In the genomic region with DNA sequence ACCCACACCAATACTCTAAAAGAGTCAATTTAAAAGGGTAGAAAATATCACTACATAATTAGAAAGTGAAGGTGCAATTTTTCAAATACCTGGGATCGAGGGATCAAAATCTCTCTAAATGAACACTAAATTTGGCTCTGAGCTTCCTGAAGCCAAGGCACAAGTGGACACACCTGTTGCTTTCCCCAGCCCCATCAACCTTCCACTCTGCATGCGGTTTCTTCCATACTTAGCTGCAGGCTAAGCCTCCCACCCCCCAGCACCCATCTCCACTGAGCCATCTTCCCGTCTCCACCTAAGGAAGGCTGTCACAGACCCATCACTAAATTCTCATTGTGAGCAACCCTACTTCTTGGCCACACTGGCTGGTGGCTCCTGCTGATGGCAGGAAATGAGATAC, we compare ENCODE assay signal across 20 cellular contexts.
"Had no signal": no experiment of that assay in that cellular context is flagged by ENCODE, and none has a peak within 500 bp of the region (broad histone marks: within the 10 kb centered on the region; RNA-seq: fewer than 3 reads in every experiment).

No MANE protein-coding gene starts in this region.

- H3K9ac ChIP-seq: parathyroid adenoma had no signal

- H2AFZ ChIP-seq: parathyroid adenoma had no signal

- H3K36me3 Mint-ChIP-seq: naive B cell had no signal

- H3K4me3 Mint-ChIP-seq: activated CD4-positive, alpha-beta T cell treated with anti-CD3 and anti-CD28 coated beads, Interleukin-2, amount 10 ng/mL, durations not matched to agents 7 days and 5 days; activated CD8-positive, alpha-beta T cell treated with anti-CD3 and anti-CD28 coated beads, Interleukin-2, amount 10 ng/mL, durations not matched to agents 7 days and 5 days; activated naive CD4-positive, alpha-beta T cell treated with anti-CD3 and anti-CD28 coated beads for 36 hours; activated naive CD8-positive, alpha-beta T cell treated with anti-CD3 and anti-CD28 coated beads, Interleukin-2, amount 50 U/mL, for 24 hours; naive B cell; T-helper 1 cell treated with Interleukin-12 subunit alpha and Interleukin-12 subunit beta and Interleukin-4 antibody, amounts not matched to agents 30 μg/mL and 1 μg/mL, for 36 hours had no signal

- DNase-seq: activated CD4-positive, alpha-beta T cell treated with anti-CD3 and anti-CD28 coated beads, Interleukin-2, amount 10 ng/mL, durations not matched to agents 7 days and 5 days; activated CD4-positive, CD25-positive, alpha-beta regulatory T cell treated with anti-CD3 and anti-CD28 coated beads, Interleukin-2, amount 50 U/mL, for 72 hours; activated CD8-positive, alpha-beta T cell treated with anti-CD3 and anti-CD28 coated beads, Interleukin-2, amount 10 ng/mL, durations not matched to agents 7 days and 5 days; activated naive CD4-positive, alpha-beta T cell treated with anti-CD3 and anti-CD28 coated beads for 36 hours; activated naive CD8-positive, alpha-beta T cell treated with anti-CD3 and anti-CD28 coated beads, Interleukin-2, amount 50 U/mL, for 24 hours; activated T-cell treated with anti-CD3 and anti-CD28 coated beads, Interleukin-2, amount 50 U/mL, for 1 hour; cortex of kidney; kidney; lower lobe of right lung; mesendoderm; mucosa of descending colon; naive B cell; nucleus accumbens; sigmoid colon; stimulated activated CD4-positive, alpha-beta T cell treated with anti-CD3 and anti-CD28 coated beads, Interleukin-4, amount 100 ng/mL, for 1 hour; stimulated activated naive CD4-positive, alpha-beta T cell treated with Interleukin-2 at 50 U/mL for 16 hours had no signal

- H3K4me3 ChIP-seq: lower lobe of right lung, mucosa of descending colon, sigmoid colon, tibial nerve had no signal

- ATAC-seq: activated CD8-positive, alpha-beta T cell treated with anti-CD3 and anti-CD28 coated beads, Interleukin-2, amount 10 ng/mL, durations not matched to agents 7 days and 5 days; activated naive CD8-positive, alpha-beta T cell treated with anti-CD3 and anti-CD28 coated beads, Interleukin-2, amount 50 U/mL, for 24 hours; mucosa of descending colon had no signal

- H3K9me3 ChIP-seq: lower lobe of right lung, mucosa of descending colon, sigmoid colon, tibial nerve had no signal

- H3K27ac Mint-ChIP-seq: activated CD4-positive, alpha-beta T cell treated with anti-CD3 and anti-CD28 coated beads, Interleukin-2, amount 10 ng/mL, durations not matched to agents 7 days and 5 days; activated naive CD4-positive, alpha-beta T cell treated with anti-CD3 and anti-CD28 coated beads for 36 hours; activated naive CD8-positive, alpha-beta T cell treated with anti-CD3 and anti-CD28 coated beads, Interleukin-2, amount 50 U/mL, for 24 hours; T-helper 1 cell treated with Interleukin-12 subunit alpha and Interleukin-12 subunit beta and Interleukin-4 antibody, amounts not matched to agents 30 μg/mL and 1 μg/mL, for 36 hours had no signal

- H3K27ac ChIP-seq: lower lobe of right lung, parathyroid adenoma, sigmoid colon, tibial nerve, VCaP had no signal

- H3K27me3 ChIP-seq: sigmoid colon, tibial nerve had no signal

- H3K9me3 Mint-ChIP-seq: activated CD4-positive, alpha-beta T cell treated with anti-CD3 and anti-CD28 coated beads, Interleukin-2, amount 10 ng/mL, durations not matched to agents 7 days and 5 days; activated naive CD4-positive, alpha-beta T cell treated with anti-CD3 and anti-CD28 coated beads for 36 hours; activated naive CD8-positive, alpha-beta T cell treated with anti-CD3 and anti-CD28 coated beads, Interleukin-2, amount 50 U/mL, for 24 hours; naive B cell; T-helper 1 cell treated with Interleukin-12 subunit alpha and Interleukin-12 subunit beta and Interleukin-4 antibody, amounts not matched to agents 30 μg/mL and 1 μg/mL, for 36 hours had no signal

- H3K27me3 Mint-ChIP-seq: activated CD4-positive, alpha-beta T cell treated with anti-CD3 and anti-CD28 coated beads, Interleukin-2, amount 10 ng/mL, durations not matched to agents 7 days and 5 days; activated naive CD8-positive, alpha-beta T cell treated with anti-CD3 and anti-CD28 coated beads, Interleukin-2, amount 50 U/mL, for 24 hours; naive B cell had no signal

- H3K4me1 ChIP-seq: parathyroid adenoma had no signal
